In genomic region chr15:63532307-63532744, GRCh38 we compare ENCODE assay signal across 1 cellular context.
A peak's percentile ranks its signal among the peaks of the same experiment; 100 is the strongest.
TF ChIP-seq lines count a peak whose summit lies in the region.

No MANE protein-coding gene starts in this region.

TF ChIP-seq in GM12878, 131 proteins besides CTCF, POLR2A, EP300 and RAD21:
- TF ChIP-seq GABPA (IDR thresholded peaks at IDR 0.05; ENCODE audit: low read depth) (no peak), KAT2A (conservative IDR thresholded peaks at IDR 0.05; ENCODE audit: control insufficient read depth, low read depth, low read length) (no peak), HDAC6 (IDR thresholded peaks at IDR 0.05; ENCODE audit: unreplicated experiment) (no peak), PBX3 (IDR thresholded peaks at IDR 0.05; ENCODE audit: insufficient replicate concordance, low read depth, low read length) (no peak), YY1 (IDR thresholded peaks at IDR 0.05; ENCODE audit: low read depth, low read length) (0 out of 2 replicates have a peak, but pooled peaks have one; percentile 29)
